In the genomic region with DNA sequence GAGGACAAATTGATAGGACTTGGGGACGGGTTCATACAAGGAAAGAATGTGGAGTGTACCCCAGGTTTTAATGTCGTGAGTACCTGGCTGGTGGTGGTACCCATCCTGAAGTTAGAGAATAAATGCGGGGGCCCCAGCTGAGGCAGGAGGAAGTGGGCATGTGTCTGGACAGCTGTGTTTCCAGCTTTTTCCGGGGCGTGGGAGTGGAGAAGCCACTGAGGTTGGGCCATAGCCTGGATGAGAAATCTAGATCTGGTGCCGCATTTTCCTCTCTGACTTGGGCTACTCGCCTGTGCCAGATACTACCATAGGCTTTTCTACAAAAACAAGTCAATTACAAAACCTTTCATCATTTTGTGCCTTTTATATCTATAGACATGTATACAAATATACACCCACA, we compare ENCODE assay signal across 17 cellular contexts.
"Had no signal": no experiment of that assay in that cellular context is flagged by ENCODE, and none has a peak within 500 bp of the region (broad histone marks: within the 10 kb centered on the region; RNA-seq: fewer than 3 reads in every experiment).

No MANE protein-coding gene starts in this region.

- DNase-seq: IMR-90, Karpas-422, KG1, MM.1S, NCI-H1048, NCI-H1105, NCI-H1436 treated with DMSO at 0.1 percent for 48 hours, NCI-H1694, NCI-H187 treated with DMSO at 0.1 percent for 48 hours, NCI-H2029 treated with DMSO at 0.1 percent for 48 hours, NCI-H2227 treated with DMSO at 0.1 percent for 48 hours, NCI-H524, NCI-H526 treated with DMSO at 0.1 percent for 48 hours, NCI-H748 treated with DMSO at 0.1 percent for 48 hours, RPMI8226, SHP77 had no signal

- ATAC-seq: SK-N-SH treated with all-trans-retinoic acid at 6 μM for 48 hours had no signal
